Comparison of ENCODE assay signal across 27 cellular contexts in genomic region chr14:69848903-69849391, GRCh38. TPM values are rescaled to one million over a fixed set of nuclear protein-coding genes. Genes with fewer than 3 reads are reported as not detected.
DNase-seq lines count a peak whose midpoint lies in the region; ATAC-seq and TF ChIP-seq lines count a peak whose summit lies in the region.
"Had no signal": no experiment of that assay in that cellular context is flagged by ENCODE, and none has a peak within 500 bp of the region (broad histone marks: within the 10 kb centered on the region; RNA-seq: fewer than 3 reads in every experiment).

No MANE protein-coding gene starts in this region.

- TF ChIP-seq CTCF in endodermal cell (conservative IDR thresholded peaks at IDR 0.05) (no peak), testis (IDR thresholded peaks at IDR 0.05) (no peak)

- H3K4me1 Mint-ChIP-seq in endodermal cell = no peaks in the 10 kb centered on the region
- H3K4me1 Mint-ChIP-seq in activated naive CD8-positive, alpha-beta T cell treated with anti-CD3 and anti-CD28 coated beads, Interleukin-2, amount 50 U/mL, for 24 hours = no peaks in the 10 kb centered on the region
- H3K4me1 Mint-ChIP-seq: activated T-helper 17 cell treated with anti-CD3 and anti-CD28 coated beads, Interleukin-2, amount 50 U/mL, for 72 hours; stimulated activated naive CD8-positive, alpha-beta T cell treated with anti-CD3 and anti-CD28 coated beads, Interleukin-15, amount 100 ng/mL, for 72 hours had no signal

- 87 to 95% methylated on average over 4 to 5 of the region's 6 CpGs for WGBS in endodermal cell (ENCODE audit: insufficient coverage in 1 of 2, insufficient read length in 1 of 2), 2 experiments
- 39 to 40% methylated on average over 6 of the region's 6 CpGs for WGBS in testis, 2 donors

- H3K36me3 ChIP-seq in endodermal cell (ENCODE audit: control insufficient read depth, insufficient read depth, low read length) = no peaks in the 10 kb centered on the region
- no peaks in the 10 kb centered on the region for H3K36me3 ChIP-seq in testis (ENCODE audit: low read depth, missing control alignments)
- H3K36me3 ChIP-seq: breast epithelium, colonic mucosa, upper lobe of right lung had no signal

- DNase-seq in DMS 273 (lab: John Stamatoyannopoulos, UW; ENCODE audit: unreplicated experiment) = peak; percentile 27
- DNase-seq in DMS 273 treated with DMSO at 0.1 percent for 48 hours (lab: John Stamatoyannopoulos, UW) = no peak
- DNase-seq in NCI-H69 (lab: John Stamatoyannopoulos, UW) = peak; percentile 98
- no peak for DNase-seq in endodermal cell
- DNase-seq in testis = peak; percentile 25
- DNase-seq in activated naive CD8-positive, alpha-beta T cell treated with anti-CD3 and anti-CD28 coated beads, Interleukin-2, amount 50 U/mL, for 24 hours = no peak
- DNase-seq: activated CD4-positive, alpha-beta T cell treated with anti-CD3 and anti-CD28 coated beads for 48 hours; activated naive CD8-positive, alpha-beta T cell treated with anti-CD3 and anti-CD28 coated beads, Interleukin-2, amount 10 ng/mL, durations not matched to agents 7 days and 5 days; colonic mucosa; MM.1S; NCI-H1930; NCI-H526 treated with DMSO at 0.1 percent for 48 hours; SIG-M5; stimulated activated CD4-positive, alpha-beta T cell treated with anti-CD3 and anti-CD28 coated beads, Interleukin-4, amount 100 ng/mL, for 24 hours; stimulated activated naive CD8-positive, alpha-beta T cell treated with anti-CD3 and anti-CD28 coated beads, Interleukin-15, amount 100 ng/mL, for 72 hours; upper lobe of right lung had no signal

- no peaks in the 10 kb centered on the region for H3K27me3 Mint-ChIP-seq in endodermal cell (ENCODE audit: insufficient read depth)
- H3K27me3 Mint-ChIP-seq in activated naive CD8-positive, alpha-beta T cell treated with anti-CD3 and anti-CD28 coated beads, Interleukin-2, amount 50 U/mL, for 24 hours = no peaks in the 10 kb centered on the region

- no peaks in the 10 kb centered on the region for H3K9me3 Mint-ChIP-seq in endodermal cell
- H3K9me3 Mint-ChIP-seq in activated naive CD8-positive, alpha-beta T cell treated with anti-CD3 and anti-CD28 coated beads, Interleukin-2, amount 50 U/mL, for 24 hours = no peaks in the 10 kb centered on the region
- H3K9me3 Mint-ChIP-seq: activated naive CD8-positive, alpha-beta T cell treated with anti-CD3 and anti-CD28 coated beads, Interleukin-2, amount 10 ng/mL, durations not matched to agents 7 days and 5 days; activated T-helper 17 cell treated with anti-CD3 and anti-CD28 coated beads, Interleukin-2, amount 50 U/mL, for 72 hours; stimulated activated naive CD8-positive, alpha-beta T cell treated with anti-CD3 and anti-CD28 coated beads, Interleukin-15, amount 100 ng/mL, for 72 hours had no signal

- H3K9me3 ChIP-seq in endodermal cell (ENCODE audit: control insufficient read depth, low read length) (no peaks in the 10 kb centered on the region), testis (no peaks in the 10 kb centered on the region)
- H3K9me3 ChIP-seq: breast epithelium, Caco-2, colonic mucosa, upper lobe of right lung had no signal

- H3K27me3 ChIP-seq in endodermal cell (ENCODE audit: control insufficient read depth, insufficient read depth, low read length, poor library complexity, severe bottlenecking) (no peaks in the 10 kb centered on the region), testis (no peaks in the 10 kb centered on the region)
- H3K27me3 ChIP-seq: breast epithelium, colonic mucosa had no signal

- no peak overlapping the region for H3K9ac ChIP-seq in endodermal cell (ENCODE audit: extremely low read depth, low read length, poor library complexity, severe bottlenecking)

- intact Hi-C loops in testis (cut with DNase I; ENCODE audit: low total_unique reads) = no loop called here

- H3K27ac Mint-ChIP-seq in endodermal cell = no peak overlapping the region
- no peak overlapping the region for H3K27ac Mint-ChIP-seq in activated naive CD8-positive, alpha-beta T cell treated with anti-CD3 and anti-CD28 coated beads, Interleukin-2, amount 50 U/mL, for 24 hours
- H3K27ac Mint-ChIP-seq: activated naive CD8-positive, alpha-beta T cell treated with anti-CD3 and anti-CD28 coated beads, Interleukin-2, amount 10 ng/mL, durations not matched to agents 7 days and 5 days; activated T-helper 17 cell treated with anti-CD3 and anti-CD28 coated beads, Interleukin-2, amount 50 U/mL, for 72 hours; stimulated activated naive CD8-positive, alpha-beta T cell treated with anti-CD3 and anti-CD28 coated beads, Interleukin-15, amount 100 ng/mL, for 72 hours had no signal

- no peak for TF ChIP-seq POLR2A in testis (IDR thresholded peaks at IDR 0.05)

- H3K4me3 Mint-ChIP-seq in endodermal cell = no peak overlapping the region
- no peak overlapping the region for H3K4me3 Mint-ChIP-seq in activated naive CD8-positive, alpha-beta T cell treated with anti-CD3 and anti-CD28 coated beads, Interleukin-2, amount 50 U/mL, for 24 hours
- H3K4me3 Mint-ChIP-seq: activated naive CD8-positive, alpha-beta T cell treated with anti-CD3 and anti-CD28 coated beads, Interleukin-2, amount 10 ng/mL, durations not matched to agents 7 days and 5 days; activated T-helper 17 cell treated with anti-CD3 and anti-CD28 coated beads, Interleukin-2, amount 50 U/mL, for 72 hours had no signal

- H3K36me3 Mint-ChIP-seq in endodermal cell (ENCODE audit: low read depth) = no peaks in the 10 kb centered on the region
- no peaks in the 10 kb centered on the region for H3K36me3 Mint-ChIP-seq in activated naive CD8-positive, alpha-beta T cell treated with anti-CD3 and anti-CD28 coated beads, Interleukin-2, amount 50 U/mL, for 24 hours (ENCODE audit: low read depth)
- H3K36me3 Mint-ChIP-seq: activated naive CD8-positive, alpha-beta T cell treated with anti-CD3 and anti-CD28 coated beads, Interleukin-2, amount 10 ng/mL, durations not matched to agents 7 days and 5 days had no signal

- peak overlapping the region; percentile 93 for H3K27ac ChIP-seq in endodermal cell (ENCODE audit: low read depth, low read length)
- no peak overlapping the region for H3K27ac ChIP-seq in testis
- H3K27ac ChIP-seq: 22Rv1, breast epithelium, colonic mucosa, upper lobe of right lung had no signal

- H3K4me1 ChIP-seq in endodermal cell (ENCODE audit: control insufficient read depth, insufficient read depth, low read length) = no peaks in the 10 kb centered on the region
- H3K4me1 ChIP-seq in testis = peaks cover 3% of the 10 kb centered on the region
- H3K4me1 ChIP-seq: breast epithelium, colonic mucosa, upper lobe of right lung had no signal

- H3K4me3 ChIP-seq in endodermal cell (ENCODE audit: low read length) (no peak overlapping the region), testis (no peak overlapping the region)
- H3K4me3 ChIP-seq: breast epithelium, colonic mucosa, smooth muscle cell, upper lobe of right lung had no signal

- no peak for ATAC-seq in activated naive CD8-positive, alpha-beta T cell treated with anti-CD3 and anti-CD28 coated beads, Interleukin-2, amount 50 U/mL, for 24 hours
- ATAC-seq in HG03135 (IDR thresholded peaks at IDR 0.05; ENCODE audit: unreplicated experiment) = no peak
- no peak for ATAC-seq in GM18868 (IDR thresholded peaks at IDR 0.05; ENCODE audit: unreplicated experiment)
- ATAC-seq: activated T-helper 17 cell treated with anti-CD3 and anti-CD28 coated beads, Interleukin-2, amount 50 U/mL, for 72 hours; stimulated activated naive CD8-positive, alpha-beta T cell treated with anti-CD3 and anti-CD28 coated beads, Interleukin-15, amount 100 ng/mL, for 72 hours; upper lobe of right lung had no signal

RNA-seq across cellular contexts. Expression of gene SMOC1, which starts 30.3 kb away (rescaled TPM):
- not detected for total RNA-seq in endodermal cell
- polyA plus RNA-seq in endodermal cell (2013, experiment 1 of 2) = 59.1 TPM
- 42.2 TPM for polyA plus RNA-seq in endodermal cell (2013, experiment 2 of 2)
- 100 to 1,000 TPM; 143 to 248 TPM for total RNA-seq in testis
- 88.2 TPM for polyA plus RNA-seq in testis (ENCODE audit: insufficient read depth, low read depth, low replicate concordance)
- total RNA-seq: activated naive CD8-positive, alpha-beta T cell treated with anti-CD3 and anti-CD28 coated beads, Interleukin-2, amount 10 ng/mL, durations not matched to agents 7 days and 5 days; activated T-helper 17 cell treated with anti-CD3 and anti-CD28 coated beads, Interleukin-2, amount 50 U/mL, for 72 hours; fibroblast of lung; G401; T-helper 1 cell treated with Interleukin-12 subunit alpha and Interleukin-12 subunit beta and Interleukin-4 antibody, amounts not matched to agents 30 ng/mL and 1 ng/mL, for 36 hours had no signal

RNA-seq across cellular contexts. Expression of gene SLC10A1, which starts 51.9 kb away (rescaled TPM):
- total RNA-seq in endodermal cell (not detected), testis (not detected)
- polyA plus RNA-seq in endodermal cell (2013, experiment 1 of 2) = not detected
- polyA plus RNA-seq in endodermal cell (2013, experiment 2 of 2) = not detected
- polyA plus RNA-seq in testis (ENCODE audit: insufficient read depth, low read depth, low replicate concordance) = 0.30 TPM
- total RNA-seq: activated naive CD8-positive, alpha-beta T cell treated with anti-CD3 and anti-CD28 coated beads, Interleukin-2, amount 10 ng/mL, durations not matched to agents 7 days and 5 days; activated T-helper 17 cell treated with anti-CD3 and anti-CD28 coated beads, Interleukin-2, amount 50 U/mL, for 72 hours; breast epithelium; colonic mucosa; fibroblast of lung; G401; mononuclear cell; smooth muscle cell; T-helper 1 cell treated with Interleukin-12 subunit alpha and Interleukin-12 subunit beta and Interleukin-4 antibody, amounts not matched to agents 30 ng/mL and 1 ng/mL, for 36 hours; upper lobe of right lung had no signal
- polyA plus RNA-seq: fibroblast of lung had no signal

Comparison
In these comparisons a context has a peak if more than half of its experiments do, and no peak if none do; other contexts are left out.
1. DNase-seq: peak in DMS 273 (single experiment), NCI-H69 (single experiment) and testis (single experiment); none in DMS 273 treated with DMSO at 0.1 percent for 48 hours (single experiment), endodermal cell (single experiment) and activated naive CD8-positive, alpha-beta T cell treated with anti-CD3 and anti-CD28 coated beads, Interleukin-2, amount 50 U/mL, for 24 hours (single experiment).
2. RNA of gene SMOC1, which starts 30.3 kb away (total RNA-seq): 143 to 248 TPM in testis; not detected in endodermal cell; every median in the first group is over 100 times any median in the second.